Comparison of ENCODE assay signal across 12 cellular contexts in the genomic region with DNA sequence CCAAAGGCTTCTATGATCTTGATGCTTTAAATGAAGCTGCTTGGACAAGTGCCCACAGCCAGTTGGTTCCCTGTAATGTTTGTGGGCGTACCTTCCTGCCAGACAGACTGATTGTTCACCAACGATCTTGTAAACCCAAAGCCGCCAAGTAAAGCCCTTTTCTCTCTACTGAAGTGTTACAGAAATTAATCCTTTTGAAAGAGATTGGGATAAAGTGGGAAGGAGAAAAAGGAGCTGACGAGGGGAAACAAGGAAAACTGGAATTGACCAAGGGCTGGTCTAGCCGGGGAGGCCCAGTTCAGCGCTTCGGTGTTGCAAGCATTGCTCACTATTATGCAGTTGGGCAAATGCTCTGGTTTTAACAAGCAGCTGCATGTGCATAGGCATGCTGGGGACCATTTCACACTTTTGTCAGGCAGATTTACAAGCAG. TPM values are rescaled to one million over a fixed set of nuclear protein-coding genes. Genes with fewer than 3 reads are reported as not detected.
DNase-seq lines count a peak whose midpoint lies in the region; ATAC-seq and TF ChIP-seq lines count a peak whose summit lies in the region.
"Had no signal": no experiment of that assay in that cellular context is flagged by ENCODE, and none has a peak within 500 bp of the region (broad histone marks: within the 10 kb centered on the region; RNA-seq: fewer than 3 reads in every experiment).

No MANE protein-coding gene starts in this region.

- BruUV-seq in Caco-2 (replicated peaks; lab: Mats Ljungman, UMichigan), result no TSS peak

- TF ChIP-seq CTCF in coronary artery (IDR thresholded peaks at IDR 0.05) (no peak), Caco-2 (IDR thresholded peaks at IDR 0.05; ENCODE audit: insufficient read depth in 1 of 2, low read depth in 1 of 2, low read length in 1 of 2, severe bottlenecking in 1 of 2, unreplicated experiment in 1 of 2) (no peak)

- H3K4me3 Mint-ChIP-seq in Caco-2 (ENCODE audit: unreplicated experiment), result no peak overlapping the region
- H3K4me3 Mint-ChIP-seq in activated CD4-positive, alpha-beta T cell treated with anti-CD3 and anti-CD28 coated beads, Interleukin-2, amount 10 ng/mL, durations not matched to agents 24 days and 14 days, result no peak overlapping the region

- 65% methylated on average over 6 of the region's 7 CpGs for WGBS in mesenchymal stem cell

- peak overlapping the region; percentile 87 for H3K9ac ChIP-seq in mesenchymal stem cell (ENCODE audit: low read length)
- H3K9ac ChIP-seq: BLaER1 had no signal

- no peak overlapping the region for H3K14ac ChIP-seq in mesenchymal stem cell (ENCODE audit: low read length in 2 of 2)

- peak overlapping the region; percentile 49 for H3K4me2 ChIP-seq in mesenchymal stem cell (ENCODE audit: low read length, poor library complexity, severe bottlenecking)
- H3K4me2 ChIP-seq: BLaER1, PC-9 had no signal

- no peak overlapping the region for H2AK5ac ChIP-seq in mesenchymal stem cell (ENCODE audit: low read length, severe bottlenecking)

- H3K27ac ChIP-seq in coronary artery (peak overlapping the region; percentile 21 to 74), mesenchymal stem cell (ENCODE audit: low read length, poor library complexity, severe bottlenecking) (peak overlapping the region; percentile 25)
- H3K27ac ChIP-seq: BLaER1, cardiac muscle cell, PC-9 had no signal

- DNase-seq in Right ventricle myocardium inferior (ENCODE audit: missing footprints) (no peak), cardiac septum (ENCODE audit: low spot score) (no peak), coronary artery (ENCODE audit: low spot score) (peak; percentile 74), mesenchymal stem cell (peak; percentile 62), AG08396 (ENCODE audit: low spot score) (no peak), NAMALWA (ENCODE audit: low spot score) (no peak), Caco-2 (no peak)
- DNase-seq in activated CD4-positive, alpha-beta T cell treated with anti-CD3 and anti-CD28 coated beads, Interleukin-2, amount 10 ng/mL, durations not matched to agents 24 days and 14 days, result no peak
- DNase-seq: stimulated activated CD4-positive, alpha-beta T cell treated with anti-CD3 and anti-CD28 coated beads, Interleukin-15, amount 100 ng/mL, for 24 hours had no signal

- POLR2A ChIA-PET in Caco-2 (lab: Charles Lee), result no interaction called here

- H3K9me3 ChIP-seq in mesenchymal stem cell (ENCODE audit: control insufficient read depth, low read length), result no peaks in the 10 kb centered on the region
- no peaks in the 10 kb centered on the region for H3K9me3 ChIP-seq in Caco-2
- H3K9me3 ChIP-seq: BLaER1 had no signal

- CTCF ChIA-PET in Caco-2 (lab: Charles Lee), result no interaction called here

- peak overlapping the region in 1 of 2 experiments; percentile 67 for H3K23ac ChIP-seq in mesenchymal stem cell (ENCODE audit: low read length in 2 of 2)

- no peaks in the 10 kb centered on the region for H3K9me3 Mint-ChIP-seq in Caco-2 (ENCODE audit: unreplicated experiment)
- no peaks in the 10 kb centered on the region for H3K9me3 Mint-ChIP-seq in activated CD4-positive, alpha-beta T cell treated with anti-CD3 and anti-CD28 coated beads, Interleukin-2, amount 10 ng/mL, durations not matched to agents 24 days and 14 days

- H2AFZ ChIP-seq in mesenchymal stem cell (ENCODE audit: low read depth, low read length), result no peak overlapping the region
- H2AFZ ChIP-seq: PC-9 had no signal

- no peak overlapping the region for H4K91ac ChIP-seq in mesenchymal stem cell (ENCODE audit: low read length)

- no peaks in the 10 kb centered on the region for H3K27me3 Mint-ChIP-seq in Caco-2 (ENCODE audit: insufficient read depth, unreplicated experiment)
- H3K27me3 Mint-ChIP-seq in activated CD4-positive, alpha-beta T cell treated with anti-CD3 and anti-CD28 coated beads, Interleukin-2, amount 10 ng/mL, durations not matched to agents 24 days and 14 days, result no peaks in the 10 kb centered on the region

- H2BK15ac ChIP-seq in mesenchymal stem cell (ENCODE audit: low read depth, poor library complexity, severe bottlenecking), result no peak overlapping the region

- H3K4me1 ChIP-seq in mesenchymal stem cell (ENCODE audit: control insufficient read depth, insufficient read depth, low read depth, low read length) (peaks cover 4% of the 10 kb centered on the region), Caco-2 (no peaks in the 10 kb centered on the region)
- H3K4me1 ChIP-seq: BLaER1 had no signal

- peak; percentile 78 for ATAC-seq in Right ventricle myocardium inferior

- no peak overlapping the region for H3K27ac Mint-ChIP-seq in Caco-2 (ENCODE audit: unreplicated experiment)
- H3K27ac Mint-ChIP-seq in activated CD4-positive, alpha-beta T cell treated with anti-CD3 and anti-CD28 coated beads, Interleukin-2, amount 10 ng/mL, durations not matched to agents 24 days and 14 days, result no peak overlapping the region

- H4K8ac ChIP-seq in mesenchymal stem cell (ENCODE audit: low read length), result no peak overlapping the region

- intact Hi-C loops in Right ventricle myocardium inferior (cut with DNase I) (no loop called here), cardiac septum (cut with DNase I) (no loop called here), Caco-2 (cut with micrococcal nuclease; ENCODE audit: unreplicated experiment) (no loop called here)
- intact Hi-C loops in activated CD4-positive, alpha-beta T cell treated with anti-CD3 and anti-CD28 coated beads, Interleukin-2, amount 10 ng/mL, durations not matched to agents 24 days and 14 days (cut with micrococcal nuclease), result no loop called here

- H3K36me3 Mint-ChIP-seq in Caco-2 (ENCODE audit: insufficient read depth, unreplicated experiment), result no peaks in the 10 kb centered on the region
- no peaks in the 10 kb centered on the region for H3K36me3 Mint-ChIP-seq in activated CD4-positive, alpha-beta T cell treated with anti-CD3 and anti-CD28 coated beads, Interleukin-2, amount 10 ng/mL, durations not matched to agents 24 days and 14 days (ENCODE audit: low read depth)

- H3K36me3 ChIP-seq in mesenchymal stem cell (ENCODE audit: control insufficient read depth in 1 of 2, insufficient read depth in 2 of 2, low read depth in 1 of 2, low read length in 2 of 2) (no peaks in the 10 kb centered on the region), Caco-2 (ENCODE audit: control insufficient read depth, insufficient read depth, low read length) (no peaks in the 10 kb centered on the region)
- H3K36me3 ChIP-seq: BLaER1, cardiac muscle cell had no signal

- H3K4me1 Mint-ChIP-seq in Caco-2 (ENCODE audit: low read depth, unreplicated experiment), result no peaks in the 10 kb centered on the region
- H3K4me1 Mint-ChIP-seq in activated CD4-positive, alpha-beta T cell treated with anti-CD3 and anti-CD28 coated beads, Interleukin-2, amount 10 ng/mL, durations not matched to agents 24 days and 14 days, result no peaks in the 10 kb centered on the region

- H3K18ac ChIP-seq in mesenchymal stem cell (ENCODE audit: low read depth in 1 of 2, low read length in 2 of 2), result peak overlapping the region in 1 of 2 experiments; percentile 44

- H3K79me1 ChIP-seq in mesenchymal stem cell (replicated peaks; ENCODE audit: low read length, poor library complexity, severe bottlenecking), result no peaks in the 10 kb centered on the region

- no peak overlapping the region for H2BK5ac ChIP-seq in mesenchymal stem cell (ENCODE audit: low read depth, low read length, poor library complexity, severe bottlenecking)

- H3K4me3 ChIP-seq in coronary artery, result no peak overlapping the region
- peak overlapping the region in 1 of 2 experiments; percentile 57 for H3K4me3 ChIP-seq in mesenchymal stem cell (ENCODE audit: insufficient read depth in 1 of 2, low read depth in 1 of 2, low read length in 2 of 2)
- H3K4me3 ChIP-seq in Caco-2 (ENCODE audit: low read depth, low read length), result no peak overlapping the region
- H3K4me3 ChIP-seq: BLaER1, cardiac muscle cell, PC-9 had no signal

- peak overlapping the region in 1 of 2 experiments; percentile 41 for H3K4ac ChIP-seq in mesenchymal stem cell (ENCODE audit: low read depth in 1 of 2, low read length in 2 of 2)

- H3K27me3 ChIP-seq in mesenchymal stem cell (ENCODE audit: control insufficient read depth in 1 of 2, insufficient read depth in 1 of 2, low read length in 2 of 2) (no peaks in the 10 kb centered on the region), Caco-2 (replicated peaks; ENCODE audit: control insufficient read depth, insufficient read depth, low read length) (no peaks in the 10 kb centered on the region)
- H3K27me3 ChIP-seq: BLaER1, cardiac muscle cell had no signal

- no peak overlapping the region for H2BK120ac ChIP-seq in mesenchymal stem cell (ENCODE audit: low read depth, low read length)

- peak overlapping the region in 1 of 2 experiments; percentile 78 for H2BK12ac ChIP-seq in mesenchymal stem cell (ENCODE audit: low read length in 2 of 2)

RNA-seq across cellular contexts. Expression of gene ZNF474, which starts 53.2 kb away (rescaled TPM):
- total RNA-seq in Right ventricle myocardium inferior (not detected), cardiac septum (not detected), Caco-2 (2022) (not detected in 2 replicates)
- 0.93 TPM for polyA plus RNA-seq in mesenchymal stem cell (2013, experiment 1 of 2)
- polyA plus RNA-seq in mesenchymal stem cell (2013, experiment 2 of 2), result 0.85 TPM
- not detected in 2 replicates for total RNA-seq in activated CD4-positive, alpha-beta T cell treated with anti-CD3 and anti-CD28 coated beads, Interleukin-2, amount 10 ng/mL, durations not matched to agents 24 days and 14 days
- total RNA-seq: cardiac muscle cell, PC-9 had no signal
- polyA plus RNA-seq: cardiac muscle cell had no signal

Comparison
In these comparisons a context has a peak if more than half of its experiments do, and no peak if none do; other contexts are left out.
1. DNase-seq: peak in coronary artery (single experiment) and mesenchymal stem cell (single experiment); none in Right ventricle myocardium inferior (single experiment), cardiac septum (single experiment), AG08396 (single experiment), NAMALWA (single experiment), Caco-2 (0 of 2) and activated CD4-positive, alpha-beta T cell treated with anti-CD3 and anti-CD28 coated beads, Interleukin-2, amount 10 ng/mL, durations not matched to agents 24 days and 14 days (single experiment).